In genomic region chr9:110077926-110078325, GRCh38 we compare ENCODE assay signal across 16 cellular contexts.
"Had no signal": no experiment of that assay in that cellular context is flagged by ENCODE, and none has a peak within 500 bp of the region (broad histone marks: within the 10 kb centered on the region; RNA-seq: fewer than 3 reads in every experiment).

No MANE protein-coding gene starts in this region.

- H3K36me3 ChIP-seq: gastrocnemius medialis, neutrophil had no signal

- H3K27ac ChIP-seq: body of pancreas, neutrophil had no signal

- H3K27ac Mint-ChIP-seq: activated CD4-positive, alpha-beta T cell treated with anti-CD3 and anti-CD28 coated beads, Interleukin-2, amount 10 ng/mL, durations not matched to agents 7 days and 5 days; activated naive CD4-positive, alpha-beta T cell treated with anti-CD3 and anti-CD28 coated beads, Interleukin-2, amount 10 ng/mL, durations not matched to agents 7 days and 5 days; activated T-helper 2 cell treated with anti-CD3 and anti-CD28 coated beads, Interferon-gamma antibody, Interleukin-2, Interleukin-4, amounts not matched to agents 10 μg/mL and 5 μg/mL and 100 μg/mL, durations not matched to agents 14 hours and 24 hours and 36 hours; naive thymus-derived CD4-positive, alpha-beta T cell had no signal

- H3K9me3 ChIP-seq: body of pancreas, gastrocnemius medialis, neutrophil had no signal

- H3K27me3 Mint-ChIP-seq: activated CD4-positive, alpha-beta T cell treated with anti-CD3 and anti-CD28 coated beads, Interleukin-2, amount 10 ng/mL, durations not matched to agents 7 days and 5 days; activated naive CD4-positive, alpha-beta T cell treated with anti-CD3 and anti-CD28 coated beads, Interleukin-2, amount 10 ng/mL, durations not matched to agents 7 days and 5 days; central memory CD8-positive, alpha-beta T cell had no signal

- ATAC-seq: body of pancreas; gastrocnemius medialis; naive thymus-derived CD4-positive, alpha-beta T cell; SK-N-SH treated with all-trans-retinoic acid at 6 μM for 48 hours had no signal

- FAIRE-seq: small intestine had no signal

- H3K4me3 Mint-ChIP-seq: activated CD4-positive, alpha-beta T cell treated with anti-CD3 and anti-CD28 coated beads, Interleukin-2, amount 10 ng/mL, durations not matched to agents 7 days and 5 days; activated naive CD4-positive, alpha-beta T cell treated with anti-CD3 and anti-CD28 coated beads, Interleukin-2, amount 10 ng/mL, durations not matched to agents 7 days and 5 days; central memory CD8-positive, alpha-beta T cell; naive thymus-derived CD4-positive, alpha-beta T cell had no signal

- H3K9me3 Mint-ChIP-seq: activated naive CD4-positive, alpha-beta T cell treated with anti-CD3 and anti-CD28 coated beads, Interleukin-2, amount 10 ng/mL, durations not matched to agents 7 days and 5 days; activated T-helper 2 cell treated with anti-CD3 and anti-CD28 coated beads, Interferon-gamma antibody, Interleukin-2, Interleukin-4, amounts not matched to agents 10 μg/mL and 5 μg/mL and 100 μg/mL, durations not matched to agents 14 hours and 24 hours and 36 hours; central memory CD8-positive, alpha-beta T cell; naive thymus-derived CD4-positive, alpha-beta T cell had no signal

- H3K4me1 ChIP-seq: body of pancreas had no signal

- DNase-seq: activated CD4-positive, alpha-beta T cell treated with anti-CD3 and anti-CD28 coated beads, Interleukin-2, amount 10 ng/mL, durations not matched to agents 7 days and 5 days; activated CD4-positive, CD25-positive, alpha-beta regulatory T cell; activated naive CD4-positive, alpha-beta T cell treated with anti-CD3 and anti-CD28 coated beads, Interleukin-2, amount 10 ng/mL, durations not matched to agents 7 days and 5 days; activated T-cell treated with anti-CD3 and anti-CD28 coated beads for 4 hours; body of pancreas; erythroblast; gastrocnemius medialis; islet precursor cell; midbrain; naive thymus-derived CD4-positive, alpha-beta T cell; posterior cingulate gyrus; small intestine had no signal

- H3K4me3 ChIP-seq: body of pancreas, gastrocnemius medialis had no signal

- H3K27me3 ChIP-seq: body of pancreas, gastrocnemius medialis, neutrophil had no signal
